In the genomic region with DNA sequence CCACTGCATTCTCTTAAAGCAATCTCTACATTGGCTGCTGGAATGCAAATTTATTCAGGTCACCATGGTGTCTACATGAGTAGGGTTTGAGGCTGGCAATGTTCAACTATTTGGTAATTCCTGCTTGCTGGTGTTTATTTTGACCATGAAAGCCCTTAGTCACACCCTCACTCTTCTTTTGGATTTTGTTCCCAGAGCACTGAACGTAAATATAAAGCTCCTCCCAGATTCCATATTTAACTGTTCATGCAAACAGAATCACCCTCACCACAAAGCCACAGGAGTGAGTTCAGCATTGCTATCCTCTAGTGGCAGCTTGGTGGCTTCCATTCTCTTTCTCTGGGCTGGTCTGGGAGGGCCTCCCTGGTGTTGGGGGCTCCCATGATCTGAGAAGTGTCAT, we compare ENCODE assay signal across 11 cellular contexts.
DNase-seq lines count a peak whose midpoint lies in the region; ATAC-seq and TF ChIP-seq lines count a peak whose summit lies in the region.
"Had no signal": no experiment of that assay in that cellular context is flagged by ENCODE, and none has a peak within 500 bp of the region (broad histone marks: within the 10 kb centered on the region; RNA-seq: fewer than 3 reads in every experiment).

No MANE protein-coding gene starts in this region.

- POLR2A ChIA-PET in activated CD4-positive, alpha-beta memory T cell treated with anti-CD3 and anti-CD28 coated beads, Interleukin-2, amount 10 ng/mL, durations not matched to agents 7 days and 5 days (lab: Charles Lee) = no interaction called here

- H3K4me1 Mint-ChIP-seq in activated naive CD8-positive, alpha-beta T cell treated with anti-CD3 and anti-CD28 coated beads for 36 hours = no peaks in the 10 kb centered on the region
- H3K4me1 Mint-ChIP-seq in activated CD4-positive, alpha-beta memory T cell treated with anti-CD3 and anti-CD28 coated beads, Interleukin-2, amount 10 ng/mL, durations not matched to agents 7 days and 5 days = no peaks in the 10 kb centered on the region

- H3K36me3 Mint-ChIP-seq in activated naive CD8-positive, alpha-beta T cell treated with anti-CD3 and anti-CD28 coated beads for 36 hours = no peaks in the 10 kb centered on the region
- no peaks in the 10 kb centered on the region for H3K36me3 Mint-ChIP-seq in activated CD4-positive, alpha-beta memory T cell treated with anti-CD3 and anti-CD28 coated beads, Interleukin-2, amount 10 ng/mL, durations not matched to agents 7 days and 5 days (ENCODE audit: low read depth)

- in situ Hi-C loops in astrocyte of the spinal cord (cut with HindIII; ENCODE audit: low sequenced_read_pairs) = no loop called here

- H3K4me3 Mint-ChIP-seq in activated naive CD8-positive, alpha-beta T cell treated with anti-CD3 and anti-CD28 coated beads for 36 hours = no peak overlapping the region
- no peak overlapping the region for H3K4me3 Mint-ChIP-seq in activated CD4-positive, alpha-beta memory T cell treated with anti-CD3 and anti-CD28 coated beads, Interleukin-2, amount 10 ng/mL, durations not matched to agents 7 days and 5 days

- TF ChIP-seq CTCF in AG09309 (IDR thresholded peaks at IDR 0.05; ENCODE audit: control insufficient read depth, insufficient read depth, low read depth, low read length, missing control alignments) (peak; percentile 39), astrocyte of the spinal cord (IDR thresholded peaks at IDR 0.05; ENCODE audit: low read depth, low read length) (no peak), right lobe of liver (IDR thresholded peaks at IDR 0.05) (no peak)

- no peaks in the 10 kb centered on the region for H3K27me3 ChIP-seq in right lobe of liver

- H3K9me3 Mint-ChIP-seq in activated naive CD8-positive, alpha-beta T cell treated with anti-CD3 and anti-CD28 coated beads for 36 hours = no peaks in the 10 kb centered on the region
- H3K9me3 Mint-ChIP-seq in activated CD4-positive, alpha-beta memory T cell treated with anti-CD3 and anti-CD28 coated beads, Interleukin-2, amount 10 ng/mL, durations not matched to agents 7 days and 5 days = no peaks in the 10 kb centered on the region

- no peaks in the 10 kb centered on the region for H3K36me3 ChIP-seq in right lobe of liver

- DNase-seq in AG09309 (ENCODE audit: low read depth) (peak; percentile 75), HS-5 (ENCODE audit: low read depth) (peak; percentile 60), astrocyte of the spinal cord (ENCODE audit: low read depth, low spot score) (peak; percentile 82), right lobe of liver (no peak), NCI-H2227 treated with DMSO at 0.1 percent for 48 hours (lab: John Stamatoyannopoulos, UW) (no peak), SHP77 treated with DMSO at 0.1 percent for 48 hours (lab: John Stamatoyannopoulos, UW) (no peak)
- no peak for DNase-seq in activated naive CD8-positive, alpha-beta T cell treated with anti-CD3 and anti-CD28 coated beads for 36 hours
- DNase-seq in activated CD4-positive, alpha-beta memory T cell treated with anti-CD3 and anti-CD28 coated beads, Interleukin-2, amount 10 ng/mL, durations not matched to agents 7 days and 5 days = no peak
- DNase-seq: activated CD8-positive, alpha-beta memory T cell treated with anti-CD3 and anti-CD28 coated beads, Interleukin-2, amount 50 U/mL, for 48 hours; NCI-H187 treated with DMSO at 0.1 percent for 48 hours had no signal

- no peak overlapping the region for H3K27ac Mint-ChIP-seq in activated naive CD8-positive, alpha-beta T cell treated with anti-CD3 and anti-CD28 coated beads for 36 hours
- H3K27ac Mint-ChIP-seq in activated CD4-positive, alpha-beta memory T cell treated with anti-CD3 and anti-CD28 coated beads, Interleukin-2, amount 10 ng/mL, durations not matched to agents 7 days and 5 days = no peak overlapping the region

- no peak overlapping the region; the same call in 1 of the 2 replicates for H3K4me3 ChIP-seq in AG09309 (ENCODE audit: control insufficient read depth, low read depth, low read length)
- H3K4me3 ChIP-seq in astrocyte of the spinal cord (ENCODE audit: low read depth, low read length) = no peak overlapping the region
- H3K4me3 ChIP-seq in right lobe of liver = no peak overlapping the region

- TF ChIP-seq POLR2A in right lobe of liver (IDR thresholded peaks at IDR 0.05) = no peak

- peak overlapping the region in 2 of 3 donors; percentile 7 to 40 for H3K27ac ChIP-seq in right lobe of liver

- CTCF ChIA-PET in activated CD4-positive, alpha-beta memory T cell treated with anti-CD3 and anti-CD28 coated beads, Interleukin-2, amount 10 ng/mL, durations not matched to agents 7 days and 5 days (lab: Charles Lee) = no interaction called here

- intact Hi-C loops in right lobe of liver (cut with DNase I) = no loop called here

- 18% methylated on average over 1 of the region's 1 CpG for WGBS in right lobe of liver (ENCODE audit: insufficient coverage, low coverage, low lambda C conversion rate, missing lambda C conversion rate)

- peaks cover 0 to 5% (median 0%) of the 10 kb centered on the region in 4 donors for H3K4me1 ChIP-seq in right lobe of liver

- peaks cover 10% of the 10 kb centered on the region for H3K27me3 Mint-ChIP-seq in activated naive CD8-positive, alpha-beta T cell treated with anti-CD3 and anti-CD28 coated beads for 36 hours
- H3K27me3 Mint-ChIP-seq in activated CD4-positive, alpha-beta memory T cell treated with anti-CD3 and anti-CD28 coated beads, Interleukin-2, amount 10 ng/mL, durations not matched to agents 7 days and 5 days = peaks cover 2% of the 10 kb centered on the region

- ATAC-seq in right lobe of liver = peak; percentile 9 to 67 (median 57)
- ATAC-seq: esophagus mucosa had no signal

- no peaks in the 10 kb centered on the region for H3K9me3 ChIP-seq in right lobe of liver

Comparison
In these comparisons a context has a peak if more than half of its experiments do, and no peak if none do; other contexts are left out.
1. DNase-seq: peak in AG09309 (single experiment), HS-5 (single experiment) and astrocyte of the spinal cord (single experiment); none in right lobe of liver (0 of 3), NCI-H2227 treated with DMSO at 0.1 percent for 48 hours (single experiment), activated naive CD8-positive, alpha-beta T cell treated with anti-CD3 and anti-CD28 coated beads for 36 hours (single experiment), SHP77 treated with DMSO at 0.1 percent for 48 hours (single experiment) and activated CD4-positive, alpha-beta memory T cell treated with anti-CD3 and anti-CD28 coated beads, Interleukin-2, amount 10 ng/mL, durations not matched to agents 7 days and 5 days (single experiment).